In the genomic region with DNA sequence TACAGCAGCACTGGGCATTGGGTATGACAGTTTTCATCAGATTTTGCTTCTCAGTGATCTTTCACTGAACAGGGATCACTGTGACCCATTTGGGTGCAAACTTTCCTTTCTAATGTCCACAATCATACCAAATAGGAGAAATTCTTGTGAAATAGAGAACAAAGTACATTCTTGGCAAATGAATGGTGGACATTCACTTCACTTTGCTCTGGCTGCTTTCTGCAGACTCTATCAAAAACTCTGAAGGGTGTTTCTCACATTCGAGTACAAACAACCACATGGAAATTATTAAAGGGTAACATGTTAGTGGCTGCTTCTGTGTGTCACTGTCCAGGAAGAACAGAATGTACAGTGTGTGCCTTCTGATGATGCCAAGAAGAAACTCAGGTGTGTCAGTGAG, we compare ENCODE assay signal across 14 cellular contexts.
A peak's percentile ranks its signal among the peaks of the same experiment; 100 is the strongest.
DNase-seq lines count a peak whose midpoint lies in the region; ATAC-seq and TF ChIP-seq lines count a peak whose summit lies in the region.
"Had no signal": no experiment of that assay in that cellular context is flagged by ENCODE, and none has a peak within 500 bp of the region (broad histone marks: within the 10 kb centered on the region; RNA-seq: fewer than 3 reads in every experiment).

No MANE protein-coding gene starts in this region.

- TF ChIP-seq CTCF in AG10803 (conservative IDR thresholded peaks at IDR 0.05; ENCODE audit: low read length), result no peak
- TF ChIP-seq CTCF in VCaP (conservative IDR thresholded peaks at IDR 0.05), result no peak
- TF ChIP-seq CTCF in gastrocnemius medialis (IDR thresholded peaks at IDR 0.05 in 4 of 5, conservative IDR thresholded peaks at IDR 0.05 in 1 of 5), result no peak

- peaks cover 0 to 4% of the 10 kb centered on the region in 2 donors for H3K4me1 ChIP-seq in gastrocnemius medialis

- 0 out of 2 replicates have a peak overlapping the region, but pooled peaks have one; percentile 5 for H3K27ac ChIP-seq in VCaP
- H3K27ac ChIP-seq in gastrocnemius medialis, result no peak overlapping the region
- H3K27ac ChIP-seq: PC-9 had no signal

- ATAC-seq in left lobe of liver (peak; percentile 81), gastrocnemius medialis (peak; percentile 41 to 68), GM18498 (IDR thresholded peaks at IDR 0.05; ENCODE audit: unreplicated experiment) (no peak)

- in situ Hi-C loops in gastrocnemius medialis (cut with MboI; ENCODE audit: low sequenced_read_pairs in 4 of 4), result no loop called here

- no peaks in the 10 kb centered on the region for H3K9me3 ChIP-seq in gastrocnemius medialis

- DNase-seq in AG10803 (ENCODE audit: low read depth), result peak; percentile 24
- DNase-seq in left lobe of liver (ENCODE audit: low spot score), result no peak
- no peak for DNase-seq in gastrocnemius medialis
- DNase-seq in COR-L47 (lab: John Stamatoyannopoulos, UW), result no peak
- DNase-seq in DMS 273 (lab: John Stamatoyannopoulos, UW; ENCODE audit: unreplicated experiment), result no peak
- DNase-seq: DMS153, EL, NCI-H1436 treated with DMSO at 0.1 percent for 48 hours, NCI-H2081, NCI-H510A, NCI-H774, PC-9 had no signal

- H3K4me3 ChIP-seq in AG10803 (ENCODE audit: low read length) (no peak overlapping the region), gastrocnemius medialis (no peak overlapping the region)
- H3K4me3 ChIP-seq: PC-9 had no signal

- intact Hi-C loops in gastrocnemius medialis (cut with DNase I; ENCODE audit: low total_unique reads), result no loop called here

- H3K36me3 ChIP-seq in gastrocnemius medialis, result peaks cover 0 to 3% of the 10 kb centered on the region in 2 donors

- no peak for TF ChIP-seq POLR2A in gastrocnemius medialis (IDR thresholded peaks at IDR 0.05)

- H3K27me3 ChIP-seq in gastrocnemius medialis, result no peaks in the 10 kb centered on the region
